8 cellular contexts compared by ENCODE assay signal in the genomic region with DNA sequence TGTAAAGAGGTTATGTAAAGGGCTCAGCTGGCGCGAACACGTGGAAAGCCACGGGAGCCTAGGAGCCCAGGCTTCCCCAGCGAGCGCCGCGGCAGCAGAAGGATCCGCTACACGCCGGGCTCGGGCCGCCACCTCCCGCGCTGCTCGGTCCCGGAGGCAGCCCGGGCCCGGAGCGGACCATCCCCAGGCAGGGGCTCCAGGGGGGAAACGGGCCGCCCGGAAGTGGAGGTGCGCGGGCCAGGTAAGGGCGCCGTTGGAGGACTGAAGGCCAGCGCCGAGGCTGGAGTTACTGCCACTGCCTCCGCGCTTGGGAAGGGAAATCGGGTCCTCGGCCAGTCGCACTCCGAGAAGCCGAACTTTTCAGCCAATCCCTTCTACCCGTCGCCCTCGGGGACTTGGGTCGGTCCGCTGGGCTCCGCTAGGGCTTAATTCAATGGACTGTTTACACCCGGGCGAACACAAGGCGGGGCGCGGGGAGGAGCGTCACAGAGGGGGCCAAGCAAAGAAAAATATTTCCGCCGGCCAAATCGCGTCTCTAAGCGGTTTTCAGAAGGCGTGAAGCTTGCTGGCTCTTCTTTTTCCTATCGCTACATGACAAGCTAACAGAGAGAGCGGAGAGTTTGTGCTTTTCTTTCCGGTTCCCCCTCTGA. TPM values are rescaled to one million over a fixed set of nuclear protein-coding genes. Genes with fewer than 3 reads are reported as not detected.
A peak's percentile ranks its signal among the peaks of the same experiment; 100 is the strongest.
DNase-seq lines count a peak whose midpoint lies in the region; ATAC-seq and TF ChIP-seq lines count a peak whose summit lies in the region.

No MANE protein-coding gene starts in this region.

- TF ChIP-seq CTCF in GM23338 (conservative IDR thresholded peaks at IDR 0.05; ENCODE audit: low read depth in 2 of 2) (no peak), Peyer's patch (IDR thresholded peaks at IDR 0.05) (peak in 3 of 6 experiments; percentile 18 to 33 (median 29)), esophagus squamous epithelium (IDR thresholded peaks at IDR 0.05) (peak in 3 of 6 experiments; percentile 10 to 29 (median 24))

- H3K27ac Mint-ChIP-seq in GM23338, result peak overlapping the region; percentile 100

- H3K36me3 ChIP-seq in GM23338 (ENCODE audit: insufficient read depth) (peaks cover 18% of the 10 kb centered on the region; the same call in 1 of the 2 replicates), Karpas-422 (ENCODE audit: insufficient read depth, low read length) (peaks cover 10% of the 10 kb centered on the region), Peyer's patch (peaks cover 0 to 5% (median 0%) of the 10 kb centered on the region in 3 donors), esophagus squamous epithelium (peaks cover 0 to 9% (median 0%) of the 10 kb centered on the region in 3 donors)

- H3K9me2 ChIP-seq in GM23338 (ENCODE audit: insufficient read depth), result no peaks in the 10 kb centered on the region
- H3K9me2 ChIP-seq in Karpas-422 (replicated peaks; ENCODE audit: insufficient read depth, low read length), result no peaks in the 10 kb centered on the region

- peak; percentile 84 for ATAC-seq in GM23338

- H3K79me2 ChIP-seq in GM23338 (replicated peaks; ENCODE audit: insufficient read depth) (peaks cover 40% of the 10 kb centered on the region), Karpas-422 (ENCODE audit: low read length) (peaks cover 12% of the 10 kb centered on the region)

- no peaks in the 10 kb centered on the region for H3F3A ChIP-seq in GM23338 (replicated peaks; ENCODE audit: low read depth)

- H3K27ac ChIP-seq in GM23338 (ENCODE audit: low read depth) (peak overlapping the region; percentile 98), Karpas-422 (ENCODE audit: low read length) (peak overlapping the region; percentile 89), Peyer's patch (peak overlapping the region; percentile 95 to 99 (median 98)), esophagus squamous epithelium (peak overlapping the region; percentile 96 to 100 (median 99))

- H3K27me3 Mint-ChIP-seq in GM23338 (ENCODE audit: insufficient read depth, low read depth, poor library complexity), result peaks cover 6% of the 10 kb centered on the region

- H3K36me3 Mint-ChIP-seq in GM23338 (ENCODE audit: low read depth), result peaks cover 26% of the 10 kb centered on the region

- 0% methylated on average over 6 to 8 of the region's 57 CpGs for WGBS in esophagus squamous epithelium, 2 donors

- H3K4me2 ChIP-seq in GM23338 (peak overlapping the region; percentile 90), Karpas-422 (ENCODE audit: low read depth, low read length, poor library complexity, severe bottlenecking) (peak overlapping the region; percentile 85)

- peak overlapping the region; percentile 90 for H3K4me3 Mint-ChIP-seq in GM23338

- H3K9me3 ChIP-seq in Karpas-422 (ENCODE audit: low read length) (no peaks in the 10 kb centered on the region), Peyer's patch (no peaks in the 10 kb centered on the region), esophagus squamous epithelium (no peaks in the 10 kb centered on the region)

- H3K4me1 ChIP-seq in GM23338 (ENCODE audit: insufficient read depth) (peaks cover 33% of the 10 kb centered on the region), Karpas-422 (ENCODE audit: low read length) (peaks cover 22% of the 10 kb centered on the region), Peyer's patch (peaks cover 5 to 39% (median 19%) of the 10 kb centered on the region in 4 donors), esophagus squamous epithelium (peaks cover 8 to 47% (median 31%) of the 10 kb centered on the region in 3 donors)

- H4K20me1 ChIP-seq in GM23338 (replicated peaks; ENCODE audit: insufficient read depth) (peaks cover 34% of the 10 kb centered on the region), Karpas-422 (ENCODE audit: insufficient read depth, low read depth, low read length) (peaks cover 35% of the 10 kb centered on the region)

- peak overlapping the region; percentile 91 for H3K9ac ChIP-seq in Karpas-422 (ENCODE audit: low read length)

- H2AFZ ChIP-seq in GM23338 (peak overlapping the region; percentile 88), Karpas-422 (ENCODE audit: low read length) (peak overlapping the region; percentile 94)

- TF ChIP-seq POLR2A in Peyer's patch (IDR thresholded peaks at IDR 0.05), result peak; percentile 29 to 39
- peak in 2 of 4 donors; percentile 34 to 37 for TF ChIP-seq POLR2A in esophagus squamous epithelium (IDR thresholded peaks at IDR 0.05)

- intact Hi-C loops in esophagus squamous epithelium (cut with DNase I), result no loop called here

- H3K9me3 Mint-ChIP-seq in GM23338, result no peaks in the 10 kb centered on the region

- H3K4me1 Mint-ChIP-seq in GM23338, result peaks cover 36% of the 10 kb centered on the region

- peak; percentile 91 for DNase-seq in Daoy (ENCODE audit: low read depth)
- DNase-seq in GM23338 (ENCODE audit: low spot score), result peak; percentile 95
- DNase-seq in Karpas-422, result peak; percentile 95
- peak; percentile 89 to 95 (median 91) for DNase-seq in Peyer's patch
- peak; percentile 77 for DNase-seq in activated T-helper 1 cell treated with Interleukin-2 at 50 U/mL for 16 hours (ENCODE audit: low read depth)
- peak; percentile 73 for DNase-seq in esophagus squamous epithelium (lab: John Stamatoyannopoulos, UW)
- DNase-seq in myocyte (ENCODE audit: low read depth), result peak; percentile 96
- peak; percentile 84 to 85 for DNase-seq in stimulated activated CD8-positive, alpha-beta memory T cell treated with anti-CD3 and anti-CD28 coated beads, Interleukin-7, amount 100 ng/mL, for 4 hours (ENCODE audit: low read depth in 2 of 2)

- peak overlapping the region; percentile 81 for H3K4me3 ChIP-seq in GM23338
- peak overlapping the region; percentile 71 for H3K4me3 ChIP-seq in Karpas-422 (ENCODE audit: low read length)
- peak overlapping the region; percentile 66 to 91 (median 82) for H3K4me3 ChIP-seq in Peyer's patch
- peak overlapping the region; percentile 81 to 93 (median 85) for H3K4me3 ChIP-seq in esophagus squamous epithelium

- no peaks in the 10 kb centered on the region for H3K27me3 ChIP-seq in GM23338 (ENCODE audit: insufficient read depth)
- no peaks in the 10 kb centered on the region for H3K27me3 ChIP-seq in Karpas-422 (ENCODE audit: low read length)
- H3K27me3 ChIP-seq in Peyer's patch, result no peaks in the 10 kb centered on the region
- H3K27me3 ChIP-seq in esophagus squamous epithelium, result no peaks in the 10 kb centered on the region

TF ChIP-seq in GM23338, 12 proteins besides CTCF, POLR2A, EP300 and RAD21:
- no peak for TF ChIP-seq EZH2phosphoT487 (IDR thresholded peaks at IDR 0.05; ENCODE audit: unreplicated experiment)
- TF ChIP-seq CREB1 (CRISPR knock-in tag; IDR thresholded peaks at IDR 0.05; ENCODE audit: low read depth), result 0 out of 2 replicates have a peak, but pooled peaks have one; percentile 33
- TF ChIP-seq POLR2AphosphoS5 (IDR thresholded peaks at IDR 0.05; ENCODE audit: low read depth), result peak; percentile 61
- no peak for TF ChIP-seq STAT1 (IDR thresholded peaks at IDR 0.05; ENCODE audit: unreplicated experiment)

RNA-seq across cellular contexts. Expression of gene STK35, which starts 0.4 kb away (rescaled TPM):
- total RNA-seq in Daoy (2014; rRNA removed; shearing (Covaris generic)), result 10.8 and 21.7 TPM in 2 replicates
- total RNA-seq in GM23338 (2014; rRNA removed; shearing (Covaris generic)), result 51.4 and 59.7 TPM in 2 replicates
- 14.2 and 15.9 TPM in 2 replicates for polyA plus RNA-seq in GM23338 (2016; fragmentation: Nextera tagmentation; extraction: Ambion mirVana)
- total RNA-seq in Karpas-422 (2014; rRNA removed; shearing (Covaris generic); ENCODE audit: low replicate concordance), result 8.7 and 9.2 TPM in 2 replicates
- total RNA-seq in Peyer's patch (10 to 100 TPM; 24.3 to 39.6 (median 36.3) TPM), esophagus squamous epithelium (10 to 100 TPM; 20.8 to 31.1 (median 26.1) TPM), myocyte (10.5 and 10.8 TPM in 2 replicates)
- polyA plus RNA-seq in myocyte (2012), result 5.7 TPM

Comparison
In these comparisons a context has a peak if more than half of its experiments do, and no peak if none do; other contexts are left out.
1. Peak in every context shown above with its lines: DNase-seq, ATAC-seq, H3K4me3 ChIP-seq and H3K27ac ChIP-seq.